9 cellular contexts compared by ENCODE assay signal in genomic region chr7:29564455-29565185, GRCh38. TPM values are rescaled to one million over a fixed set of nuclear protein-coding genes. Genes with fewer than 3 reads are reported as not detected.
DNase-seq lines count a peak whose midpoint lies in the region; FAIRE-seq and TF ChIP-seq lines count a peak whose summit lies in the region.
"Had no signal": no experiment of that assay in that cellular context is flagged by ENCODE, and none has a peak within 500 bp of the region (broad histone marks: within the 10 kb centered on the region; RNA-seq: fewer than 3 reads in every experiment).

No MANE protein-coding gene starts in this region.

- TF ChIP-seq POLR2A in lower leg skin (IDR thresholded peaks at IDR 0.05), result no peak

- H3K36me3 Mint-ChIP-seq in activated naive CD4-positive, alpha-beta T cell treated with anti-CD3 and anti-CD28 coated beads, Interleukin-2, amount 50 U/mL, for 24 hours, result peaks cover 2% of the 10 kb centered on the region

- H3K9ac ChIP-seq in subcutaneous abdominal adipose tissue (ENCODE audit: low read length in 5 of 5), result peak overlapping the region in 3 of 5 donors; percentile 18 to 59 (median 58)

- no peaks in the 10 kb centered on the region for H3K36me3 ChIP-seq in subcutaneous abdominal adipose tissue (ENCODE audit: control insufficient read depth in 5 of 5, insufficient read depth in 5 of 5, low read length in 5 of 5)

- H3K27me3 Mint-ChIP-seq in activated naive CD4-positive, alpha-beta T cell treated with anti-CD3 and anti-CD28 coated beads, Interleukin-2, amount 50 U/mL, for 24 hours, result peaks cover 49% of the 10 kb centered on the region

- TF ChIP-seq CTCF in lower leg skin (IDR thresholded peaks at IDR 0.05), result no peak

- H3K4me1 Mint-ChIP-seq in activated naive CD4-positive, alpha-beta T cell treated with anti-CD3 and anti-CD28 coated beads, Interleukin-2, amount 50 U/mL, for 24 hours, result peaks cover 10% of the 10 kb centered on the region

- H3K4me3 Mint-ChIP-seq in activated naive CD4-positive, alpha-beta T cell treated with anti-CD3 and anti-CD28 coated beads, Interleukin-2, amount 50 U/mL, for 24 hours, result peak overlapping the region; percentile 41

- peaks cover 1 to 44% (median 38%) of the 10 kb centered on the region in 5 donors for H3K4me1 ChIP-seq in subcutaneous abdominal adipose tissue (ENCODE audit: control insufficient read depth in 5 of 5, insufficient read depth in 5 of 5, low read length in 5 of 5)

- peaks cover 0 to 19% (median 15%) of the 10 kb centered on the region in 5 donors for H3K27me3 ChIP-seq in subcutaneous abdominal adipose tissue (ENCODE audit: control insufficient read depth in 5 of 5, insufficient read depth in 4 of 5, low read length in 5 of 5)

- DNase-seq in activated naive CD4-positive, alpha-beta T cell (lab: John Stamatoyannopoulos, UW), result no peak
- DNase-seq in RPMI8226, result peak; percentile 90
- DNase-seq in ecto neural progenitor cell (ENCODE audit: low spot score), result peak; percentile 73
- peak in 1 of 2 donors; percentile 88 for DNase-seq in lower leg skin (ENCODE audit: low spot score in 2 of 2)
- no peak for DNase-seq in NCI-H146 (lab: John Stamatoyannopoulos, UW)
- DNase-seq in GM19239 (ENCODE audit: insufficient read length, low spot score), result no peak

- no peak overlapping the region for H3K27ac ChIP-seq in subcutaneous abdominal adipose tissue (ENCODE audit: low read depth, low read length)

- H3K27ac Mint-ChIP-seq in activated naive CD4-positive, alpha-beta T cell treated with anti-CD3 and anti-CD28 coated beads, Interleukin-2, amount 50 U/mL, for 24 hours, result no peak overlapping the region

- WGBS in lower leg skin, 2 donors, result 0 to 1% methylated on average over 32 to 49 of the region's 50 CpGs

- H3K9me3 ChIP-seq in subcutaneous abdominal adipose tissue (ENCODE audit: control insufficient read depth in 5 of 5, low read length in 5 of 5), result no peaks in the 10 kb centered on the region

- H3K4me3 ChIP-seq in lower leg skin (ENCODE audit: low read depth, poor library complexity, severe bottlenecking) (peak overlapping the region; percentile 43), subcutaneous abdominal adipose tissue (ENCODE audit: low read depth in 1 of 5, low read length in 5 of 5) (peak overlapping the region; percentile 55 to 88 (median 76))

- no peaks in the 10 kb centered on the region for H3K9me3 Mint-ChIP-seq in activated naive CD4-positive, alpha-beta T cell treated with anti-CD3 and anti-CD28 coated beads, Interleukin-2, amount 50 U/mL, for 24 hours

- no peak for FAIRE-seq in GM19239 (lab: Jason Lieb, UNC)
- FAIRE-seq: GM18507 had no signal

- intact Hi-C loops in lower leg skin (cut with DNase I; ENCODE audit: low total_unique reads), result no loop called here

RNA-seq across cellular contexts. Expression of gene PRR15, which starts 1.0 kb away (rescaled TPM):
- total RNA-seq in lower leg skin, result under 1 TPM in 3 of 4 donors, not detected in 1; 0.15 to 0.67 (median 0.58) TPM

Comparison
In these comparisons a context has a peak if more than half of its experiments do, and no peak if none do; other contexts are left out.
1. DNase-seq: peak in RPMI8226 (single experiment) and ecto neural progenitor cell (single experiment); none in activated naive CD4-positive, alpha-beta T cell (0 of 4), NCI-H146 (single experiment) and GM19239 (single experiment).